ENCODE assay signal across 9 cellular contexts in the genomic region with DNA sequence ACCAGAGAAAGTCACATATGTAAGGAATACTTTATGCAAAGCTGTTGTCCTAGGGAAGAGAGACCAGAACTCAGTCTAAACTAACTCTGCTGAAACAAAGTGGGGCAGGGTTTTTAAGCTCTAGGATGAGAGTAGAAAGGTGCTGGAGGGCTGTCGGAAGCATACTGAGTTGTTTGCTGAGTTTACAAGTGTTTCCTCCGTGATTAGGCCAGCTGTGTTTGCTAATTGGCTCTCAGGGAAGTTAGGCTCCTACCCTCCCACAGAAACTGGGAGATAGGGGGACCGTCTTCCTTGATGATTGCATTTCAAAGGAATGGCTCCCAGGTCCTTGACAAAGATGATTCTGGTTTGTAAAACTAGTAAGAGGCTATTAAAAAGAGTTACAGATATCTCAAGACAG. TPM values are rescaled to one million over a fixed set of nuclear protein-coding genes. Genes with fewer than 3 reads are reported as not detected.
DNase-seq lines count a peak whose midpoint lies in the region; ATAC-seq, FAIRE-seq and TF ChIP-seq lines count a peak whose summit lies in the region.
"Had no signal": no experiment of that assay in that cellular context is flagged by ENCODE, and none has a peak within 500 bp of the region (broad histone marks: within the 10 kb centered on the region; RNA-seq: fewer than 3 reads in every experiment).

No MANE protein-coding gene starts in this region.

- TF ChIP-seq CTCF in Caco-2 (IDR thresholded peaks at IDR 0.05; ENCODE audit: insufficient read depth in 1 of 2, low read depth in 1 of 2, low read length in 1 of 2, severe bottlenecking in 1 of 2, unreplicated experiment in 1 of 2), result no peak
- no peak for TF ChIP-seq CTCF in astrocyte (IDR thresholded peaks at IDR 0.05; ENCODE audit: insufficient read depth, low read depth, low read length)
- TF ChIP-seq CTCF in mesothelial cell of epicardium (IDR thresholded peaks at IDR 0.05; ENCODE audit: unreplicated experiment), result no peak
- TF ChIP-seq CTCF in heart left ventricle (IDR thresholded peaks at IDR 0.05), result no peak

- H3K4me1 ChIP-seq in Caco-2 (peaks cover 12% of the 10 kb centered on the region), astrocyte (ENCODE audit: insufficient read depth, low read length) (peaks cover 12% of the 10 kb centered on the region), heart left ventricle (peaks cover 0 to 19% (median 9%) of the 10 kb centered on the region in 12 donors)

- intact Hi-C loops in Caco-2 (cut with micrococcal nuclease; ENCODE audit: unreplicated experiment), result loop anchor here (5.0 kb wide), 2 partner anchors 40 to 450 kb away; no protein-coding TSS in a partner anchor
- intact Hi-C loops in heart left ventricle (cut with DNase I), result loop anchor here in 8 of 10 donors (5.0 to 10.0 kb wide), 6 partner anchors 110 to 400 kb away; a partner anchor contains a TSS

- TSS peak; percentile 12 for BruUV-seq in Caco-2 (replicated peaks; lab: Mats Ljungman, UMichigan)

- WGBS in heart left ventricle, 4 donors, result 73 to 80% (median 76%) methylated on average over 3 of the region's 3 CpGs

- CTCF ChIA-PET in Caco-2 (lab: Charles Lee), result interaction anchor here (0.6 to 1.3 kb wide), 3 partner anchors 90 to 145 kb away, joined by 4 to 5 read pairs (median 5); no protein-coding TSS in a partner anchor

- H3K27ac Mint-ChIP-seq in Caco-2 (ENCODE audit: unreplicated experiment), result no peak overlapping the region
- H3K27ac Mint-ChIP-seq in astrocyte (ENCODE audit: unreplicated experiment), result peak overlapping the region; percentile 22
- H3K27ac Mint-ChIP-seq in mesothelial cell of epicardium, result no peak overlapping the region

- H3K9me3 ChIP-seq in Caco-2 (no peaks in the 10 kb centered on the region), astrocyte (ENCODE audit: insufficient read depth, low read depth, low read length) (no peaks in the 10 kb centered on the region), heart left ventricle (no peaks in the 10 kb centered on the region)

- DNase-seq in Caco-2, result no peak
- DNase-seq in HS-5 (ENCODE audit: low read depth), result peak; percentile 18
- DNase-seq in astrocyte (ENCODE audit: low read depth), result no peak
- no peak for DNase-seq in mesothelial cell of epicardium (ENCODE audit: low spot score in 2 of 2, unreplicated experiment in 2 of 2)
- no peak for DNase-seq in NCI-H2171 (lab: John Stamatoyannopoulos, UW)
- no peak for DNase-seq in KG1 (lab: John Stamatoyannopoulos, UW)
- no peak for DNase-seq in heart left ventricle
- DNase-seq: NCI-H1048 had no signal

- H3K4me3 ChIP-seq in Caco-2 (ENCODE audit: low read depth, low read length) (peak overlapping the region; percentile 65; the same call in 1 of the 2 replicates), astrocyte (ENCODE audit: insufficient read depth, low read depth, low read length) (peak overlapping the region; percentile 7), heart left ventricle (peak overlapping the region in 4 of 12 donors; percentile 65 to 76 (median 70))

- ATAC-seq in HG03432 (IDR thresholded peaks at IDR 0.05; ENCODE audit: unreplicated experiment), result no peak
- ATAC-seq in heart left ventricle, result no peak

- H3K79me2 ChIP-seq in astrocyte (ENCODE audit: insufficient read depth, low read length), result no peaks in the 10 kb centered on the region

- peak overlapping the region; percentile 99 for H3K4me2 ChIP-seq in astrocyte (ENCODE audit: low read length)

- peak overlapping the region; percentile 66 for H3K9ac ChIP-seq in astrocyte (ENCODE audit: low read length)

- H3K4me1 Mint-ChIP-seq in Caco-2 (ENCODE audit: low read depth, unreplicated experiment) (peaks cover 8% of the 10 kb centered on the region), astrocyte (ENCODE audit: low read depth, unreplicated experiment) (peaks cover 15% of the 10 kb centered on the region), mesothelial cell of epicardium (peaks cover 22% of the 10 kb centered on the region)

- H2AFZ ChIP-seq in astrocyte (ENCODE audit: low read depth, low read length), result no peak overlapping the region

- peak overlapping the region; percentile 97 for H3K4me3 Mint-ChIP-seq in Caco-2 (ENCODE audit: unreplicated experiment)
- H3K4me3 Mint-ChIP-seq in astrocyte (ENCODE audit: unreplicated experiment), result peak overlapping the region; percentile 91
- peak overlapping the region; percentile 90 for H3K4me3 Mint-ChIP-seq in mesothelial cell of epicardium

- H4K20me1 ChIP-seq in astrocyte (ENCODE audit: insufficient read depth, low read length), result no peaks in the 10 kb centered on the region

- H3K27me3 ChIP-seq in Caco-2 (replicated peaks; ENCODE audit: control insufficient read depth, insufficient read depth, low read length) (no peaks in the 10 kb centered on the region), astrocyte (ENCODE audit: insufficient read depth, low read length) (no peaks in the 10 kb centered on the region), heart left ventricle (no peaks in the 10 kb centered on the region)

- H3K36me3 Mint-ChIP-seq in Caco-2 (ENCODE audit: insufficient read depth, unreplicated experiment), result peaks cover 6% of the 10 kb centered on the region
- no peaks in the 10 kb centered on the region for H3K36me3 Mint-ChIP-seq in astrocyte (ENCODE audit: low read depth, unreplicated experiment)
- H3K36me3 Mint-ChIP-seq in mesothelial cell of epicardium, result no peaks in the 10 kb centered on the region

- H3K27ac ChIP-seq in astrocyte (ENCODE audit: low read depth, low read length) (no peak overlapping the region), heart left ventricle (peak overlapping the region in 1 of 12 donors; percentile 85)

- POLR2A ChIA-PET in Caco-2 (lab: Charles Lee), result interaction anchor here (0.6 kb wide), 1 partner anchor 496 kb away, joined by 3 read pairs; no protein-coding TSS in a partner anchor

- H3K36me3 ChIP-seq in Caco-2 (ENCODE audit: control insufficient read depth, insufficient read depth, low read length), result no peaks in the 10 kb centered on the region
- H3K36me3 ChIP-seq in astrocyte (ENCODE audit: insufficient read depth, low read length), result no peaks in the 10 kb centered on the region
- no peaks in the 10 kb centered on the region for H3K36me3 ChIP-seq in heart left ventricle

- no peaks in the 10 kb centered on the region for H3K27me3 Mint-ChIP-seq in Caco-2 (ENCODE audit: insufficient read depth, unreplicated experiment)
- H3K27me3 Mint-ChIP-seq in astrocyte (ENCODE audit: low read depth, unreplicated experiment), result peaks cover 3% of the 10 kb centered on the region
- H3K27me3 Mint-ChIP-seq in mesothelial cell of epicardium (ENCODE audit: low read depth), result peaks cover 50% of the 10 kb centered on the region

- FAIRE-seq in astrocyte (lab: Jason Lieb, UNC), result no peak

- TF ChIP-seq POLR2A in heart left ventricle (IDR thresholded peaks at IDR 0.05), result no peak

- H3K9me3 Mint-ChIP-seq in Caco-2 (ENCODE audit: unreplicated experiment), result no peaks in the 10 kb centered on the region
- no peaks in the 10 kb centered on the region for H3K9me3 Mint-ChIP-seq in astrocyte (ENCODE audit: unreplicated experiment)
- H3K9me3 Mint-ChIP-seq in mesothelial cell of epicardium, result no peaks in the 10 kb centered on the region

RNA-seq across cellular contexts. Expression of a gene that starts 24.4 kb away (rescaled TPM):
- 0.39 TPM in 1 of 2 replicates, not detected in the other for total RNA-seq in Caco-2 (2022)
- total RNA-seq in astrocyte, result 0.34 and 0.50 TPM in 2 replicates
- total RNA-seq in mesothelial cell of epicardium, result 2.7 to 4.6 TPM (median 4.1 TPM) in 3 replicates
- total RNA-seq in heart left ventricle, result 100 to 1,000 TPM in 6 of 9 donors, 10 to 100 TPM in 3; 41.0 to 267 (median 116) TPM
- 10 to 100 TPM; 63.5 to 80.2 TPM for polyA plus RNA-seq in heart left ventricle
